Comparison of ENCODE assay signal across 16 cellular contexts in the genomic region with DNA sequence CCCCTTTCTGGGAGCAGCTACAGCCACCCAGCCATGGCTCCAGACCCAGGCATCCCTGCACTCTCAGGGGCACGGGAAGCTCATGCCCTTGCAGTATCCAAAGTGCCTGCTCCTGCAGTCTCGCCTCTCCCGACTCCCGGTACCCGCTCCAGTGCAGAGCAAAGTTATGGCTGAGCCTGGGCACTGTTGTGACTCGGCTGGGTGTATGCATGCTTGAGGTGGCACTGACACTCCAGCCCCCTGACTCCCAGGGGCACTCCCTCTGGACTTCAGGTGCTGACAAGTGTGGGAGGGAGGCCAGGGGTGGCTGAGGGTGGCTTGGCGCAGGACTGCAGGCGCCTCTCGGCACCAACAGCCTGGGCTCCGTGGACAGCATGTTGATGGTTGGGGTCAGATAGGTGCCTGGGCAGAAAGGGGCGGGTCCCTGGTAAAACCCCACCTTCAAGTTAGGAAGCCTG.
"Had no signal": no experiment of that assay in that cellular context is flagged by ENCODE, and none has a peak within 500 bp of the region (broad histone marks: within the 10 kb centered on the region; RNA-seq: fewer than 3 reads in every experiment).

No MANE protein-coding gene starts in this region.

- H3K27ac ChIP-seq: cardiac muscle cell, coronary artery, hepatocyte, neural progenitor cell, tibial artery had no signal

- DNase-seq: effector CD4-positive, alpha-beta T cell; endodermal cell; erythroblast; foreskin melanocyte; mesenchymal stem cell; midbrain; occipital lobe; small intestine; stimulated activated CD4-positive, alpha-beta T cell treated with anti-CD3 and anti-CD28 coated beads, Interleukin-2, amount 100 ng/mL, for 48 hours; stimulated activated CD8-positive, alpha-beta memory T cell treated with anti-CD3 and anti-CD28 coated beads, Interleukin-4, amount 100 ng/mL, for 48 hours had no signal

- H3K4me1 ChIP-seq: tibial artery had no signal

- H3K36me3 ChIP-seq: cardiac muscle cell, neural progenitor cell, tibial artery had no signal

- H3K9me3 ChIP-seq: tibial artery had no signal

- H3K27me3 ChIP-seq: cardiac muscle cell, hepatocyte, neural progenitor cell, tibial artery had no signal

- H3K4me3 ChIP-seq: cardiac muscle cell, coronary artery, hepatocyte, lung, neural progenitor cell, tibial artery had no signal
